Comparison of ENCODE assay signal across 31 cellular contexts in genomic region chr2:128950760-128951159, GRCh38.
"Had no signal": no experiment of that assay in that cellular context is flagged by ENCODE, and none has a peak within 500 bp of the region (broad histone marks: within the 10 kb centered on the region; RNA-seq: fewer than 3 reads in every experiment).

No MANE protein-coding gene starts in this region.

- H3K9me3 ChIP-seq: body of pancreas, gastrocnemius medialis had no signal

- H3K36me3 ChIP-seq: esophagus muscularis mucosa, gastrocnemius medialis, heart left ventricle, WERI-Rb-1 had no signal

- ATAC-seq: activated CD4-positive, CD25-positive, alpha-beta regulatory T cell treated with anti-CD3 and anti-CD28 coated beads, Interleukin-2, amount 50 U/mL, for 24 hours; activated CD8-positive, alpha-beta T cell treated with anti-CD3 and anti-CD28 coated beads for 36 hours; activated T-cell treated with anti-CD3 and anti-CD28 coated beads, Interleukin-2, amount 50 U/mL, for 4 hours; activated T-helper 17 cell treated with anti-CD3 and anti-CD28 coated beads, Interleukin-2, amount 50 U/mL, for 72 hours; body of pancreas; effector memory CD8-positive, alpha-beta T cell; foreskin keratinocyte; gastrocnemius medialis; heart left ventricle had no signal

- DNase-seq: activated B cell treated with CpG ODN at 0.5 μM for 24 hours; activated CD4-positive, alpha-beta T cell treated with anti-CD3 and anti-CD28 coated beads for 48 hours; activated CD4-positive, alpha-beta T cell treated with anti-CD3 and anti-CD28 coated beads, Interleukin-2, amount 50 U/mL, for 1 hour; activated CD4-positive, alpha-beta T cell treated with anti-CD3 and anti-CD28 coated beads, Interleukin-2, amount 50 U/mL, for 48 hours; activated CD8-positive, alpha-beta memory T cell treated with anti-CD3 and anti-CD28 coated beads for 24 hours; activated CD8-positive, alpha-beta T cell treated with anti-CD3 and anti-CD28 coated beads for 36 hours; activated effector memory CD4-positive, alpha-beta T cell treated with Interleukin-2 at 50 U/mL for 16 hours; activated gamma-delta T cell treated with Interleukin-2 at 50 U/mL for 16 hours; activated naive CD4-positive, alpha-beta T cell treated with anti-CD3 and anti-CD28 coated beads, Interleukin-2, amount 50 U/mL, for 16 hours; activated naive CD4-positive, alpha-beta T cell treated with Interleukin-2 at 50 U/mL for 16 hours; activated T-cell treated with anti-CD3 and anti-CD28 coated beads, Interleukin-2, amount 50 U/mL, for 4 hours; amniotic stem cell; anterior cingulate cortex; body of pancreas; caudate nucleus; cortex of kidney; dermis blood vessel endothelial cell; effector CD4-positive, alpha-beta T cell; effector memory CD8-positive, alpha-beta T cell; erythroblast; foreskin keratinocyte; gastrocnemius medialis; glutamatergic neuron; heart left ventricle; T1000; WERI-Rb-1 had no signal

- H3K4me1 ChIP-seq: body of pancreas, foreskin keratinocyte, gastrocnemius medialis, heart left ventricle had no signal

- H3K27me3 ChIP-seq: body of pancreas, esophagus muscularis mucosa, foreskin keratinocyte, gastrocnemius medialis had no signal

- FAIRE-seq: astrocyte, colon had no signal

- H3K27ac ChIP-seq: body of pancreas, esophagus muscularis mucosa, foreskin keratinocyte, gastrocnemius medialis, heart left ventricle, WERI-Rb-1 had no signal

- H3K4me3 ChIP-seq: body of pancreas, esophagus muscularis mucosa, gastrocnemius medialis, heart left ventricle had no signal
